ENCODE assay signal across 32 cellular contexts in genomic region chr2:109654316-109655050, GRCh38. TPM values are rescaled to one million over a fixed set of nuclear protein-coding genes. Genes with fewer than 3 reads are reported as not detected.
"Had no signal": no experiment of that assay in that cellular context is flagged by ENCODE, and none has a peak within 500 bp of the region (broad histone marks: within the 10 kb centered on the region; RNA-seq: fewer than 3 reads in every experiment).

No MANE protein-coding gene starts in this region.

- H3K27me3 ChIP-seq: ascending aorta, breast epithelium, cardiac muscle cell, colonic mucosa, foreskin keratinocyte, gastrocnemius medialis had no signal

- DNase-seq: activated CD4-positive, alpha-beta memory T cell treated with anti-CD3 and anti-CD28 coated beads for 36 hours; activated CD4-positive, alpha-beta T cell treated with anti-CD3 and anti-CD28 coated beads for 36 hours; activated CD4-positive, alpha-beta T cell treated with anti-CD3 and anti-CD28 coated beads, Interleukin-2, amount 10 ng/mL, durations not matched to agents 24 days and 14 days; activated CD4-positive, CD25-positive, alpha-beta regulatory T cell; activated CD4-positive, CD25-positive, alpha-beta regulatory T cell treated with anti-CD3 and anti-CD28 coated beads, Interleukin-2, amount 50 U/mL, for 72 hours; activated CD8-positive, alpha-beta memory T cell treated with anti-CD3 and anti-CD28 coated beads, Interleukin-2, amount 50 U/mL, for 48 hours; activated CD8-positive, alpha-beta T cell treated with anti-CD3 and anti-CD28 coated beads, Interleukin-2, amount 10 ng/mL, durations not matched to agents 7 days and 5 days; activated gamma-delta T cell; activated naive CD4-positive, alpha-beta T cell; activated naive CD4-positive, alpha-beta T cell treated with anti-CD3 and anti-CD28 coated beads, Interleukin-2, amount 10 ng/mL, durations not matched to agents 7 days and 5 days; activated naive CD8-positive, alpha-beta T cell treated with anti-CD3 and anti-CD28 coated beads, Interleukin-2, amount 10 ng/mL, durations not matched to agents 7 days and 5 days; activated T-cell treated with anti-CD3 and anti-CD28 coated beads for 4 hours; activated T-cell treated with anti-CD3 and anti-CD28 coated beads, Interleukin-2, amount 50 U/mL, for 24 hours; activated T-cell treated with anti-CD3 and anti-CD28 coated beads, Interleukin-2, amount 50 U/mL, for 72 hours; central memory CD4-positive, alpha-beta T cell; cerebellar nuclear complex; colonic mucosa; dorsolateral prefrontal cortex; effector memory CD4-positive, alpha-beta T cell; endodermal cell; foreskin keratinocyte; gastrocnemius medialis; T-helper 1 cell; T-helper 17 cell; T1000 had no signal

- H3K27ac ChIP-seq: ascending aorta, breast epithelium, cardiac muscle cell, colonic mucosa, dorsolateral prefrontal cortex, foreskin keratinocyte, gastrocnemius medialis had no signal

- H3K36me3 ChIP-seq: ascending aorta, breast epithelium, cardiac muscle cell, colonic mucosa, gastrocnemius medialis had no signal

- H3K9me3 ChIP-seq: ascending aorta, breast epithelium, colonic mucosa, gastrocnemius medialis had no signal

- H3K4me3 Mint-ChIP-seq: activated CD4-positive, alpha-beta memory T cell treated with anti-CD3 and anti-CD28 coated beads for 36 hours; activated CD4-positive, alpha-beta T cell treated with anti-CD3 and anti-CD28 coated beads for 36 hours; activated CD4-positive, alpha-beta T cell treated with anti-CD3 and anti-CD28 coated beads, Interleukin-2, amount 10 ng/mL, durations not matched to agents 24 days and 14 days; activated CD8-positive, alpha-beta T cell treated with anti-CD3 and anti-CD28 coated beads, Interleukin-2, amount 10 ng/mL, durations not matched to agents 7 days and 5 days; activated naive CD4-positive, alpha-beta T cell treated with anti-CD3 and anti-CD28 coated beads, Interleukin-2, amount 10 ng/mL, durations not matched to agents 7 days and 5 days; activated naive CD8-positive, alpha-beta T cell treated with anti-CD3 and anti-CD28 coated beads, Interleukin-2, amount 10 ng/mL, durations not matched to agents 7 days and 5 days; activated T-cell treated with anti-CD3 and anti-CD28 coated beads, Interleukin-2, amount 50 U/mL, for 24 hours; activated T-cell treated with anti-CD3 and anti-CD28 coated beads, Interleukin-2, amount 50 U/mL, for 72 hours; brain; dendritic cell treated with granulocyte-macrophage colony-stimulating factor and Interleukin-4, amounts not matched to agents 40 ng/mL and 50 ng/mL, for 4 days; endodermal cell; T-helper 17 cell; T-helper 2 cell treated with Interferon-gamma antibody and Interleukin-4, amounts not matched to agents 5 μg/mL and 100 μg/mL, for 36 hours had no signal

- H3K27ac Mint-ChIP-seq: activated CD4-positive, alpha-beta memory T cell treated with anti-CD3 and anti-CD28 coated beads for 36 hours; activated CD4-positive, alpha-beta T cell treated with anti-CD3 and anti-CD28 coated beads for 36 hours; activated CD4-positive, alpha-beta T cell treated with anti-CD3 and anti-CD28 coated beads, Interleukin-2, amount 10 ng/mL, durations not matched to agents 24 days and 14 days; activated CD8-positive, alpha-beta T cell treated with anti-CD3 and anti-CD28 coated beads, Interleukin-2, amount 10 ng/mL, durations not matched to agents 7 days and 5 days; activated naive CD4-positive, alpha-beta T cell treated with anti-CD3 and anti-CD28 coated beads, Interleukin-2, amount 10 ng/mL, durations not matched to agents 7 days and 5 days; activated naive CD4-positive, alpha-beta T cell treated with anti-CD3 and anti-CD28 coated beads, Interleukin-2, amount 50 U/mL, for 72 hours; activated naive CD8-positive, alpha-beta T cell treated with anti-CD3 and anti-CD28 coated beads, Interleukin-2, amount 10 ng/mL, durations not matched to agents 7 days and 5 days; activated T-cell treated with anti-CD3 and anti-CD28 coated beads, Interleukin-2, amount 50 U/mL, for 24 hours; activated T-cell treated with anti-CD3 and anti-CD28 coated beads, Interleukin-2, amount 50 U/mL, for 72 hours; brain; dendritic cell treated with granulocyte-macrophage colony-stimulating factor and Interleukin-4, amounts not matched to agents 40 ng/mL and 50 ng/mL, for 4 days; endodermal cell; T-helper 17 cell; T-helper 2 cell treated with Interferon-gamma antibody and Interleukin-4, amounts not matched to agents 5 μg/mL and 100 μg/mL, for 36 hours had no signal

- H3K4me1 ChIP-seq: ascending aorta, breast epithelium, colonic mucosa, foreskin keratinocyte, gastrocnemius medialis had no signal

- H3K4me3 ChIP-seq: ascending aorta, breast epithelium, cardiac muscle cell, colonic mucosa, dorsolateral prefrontal cortex, gastrocnemius medialis had no signal

- H3K36me3 Mint-ChIP-seq: activated CD4-positive, alpha-beta memory T cell treated with anti-CD3 and anti-CD28 coated beads for 36 hours; activated naive CD4-positive, alpha-beta T cell treated with anti-CD3 and anti-CD28 coated beads, Interleukin-2, amount 10 ng/mL, durations not matched to agents 7 days and 5 days; activated naive CD4-positive, alpha-beta T cell treated with anti-CD3 and anti-CD28 coated beads, Interleukin-2, amount 50 U/mL, for 72 hours; activated naive CD8-positive, alpha-beta T cell treated with anti-CD3 and anti-CD28 coated beads, Interleukin-2, amount 10 ng/mL, durations not matched to agents 7 days and 5 days; brain had no signal

- H3K4me1 Mint-ChIP-seq: activated CD4-positive, alpha-beta T cell treated with anti-CD3 and anti-CD28 coated beads for 36 hours; activated CD4-positive, alpha-beta T cell treated with anti-CD3 and anti-CD28 coated beads, Interleukin-2, amount 10 ng/mL, durations not matched to agents 24 days and 14 days; activated naive CD4-positive, alpha-beta T cell treated with anti-CD3 and anti-CD28 coated beads, Interleukin-2, amount 10 ng/mL, durations not matched to agents 7 days and 5 days; activated naive CD8-positive, alpha-beta T cell treated with anti-CD3 and anti-CD28 coated beads, Interleukin-2, amount 10 ng/mL, durations not matched to agents 7 days and 5 days; T-helper 17 cell had no signal

- H3K9me3 Mint-ChIP-seq: activated CD4-positive, alpha-beta memory T cell treated with anti-CD3 and anti-CD28 coated beads for 36 hours; activated CD4-positive, alpha-beta T cell treated with anti-CD3 and anti-CD28 coated beads, Interleukin-2, amount 10 ng/mL, durations not matched to agents 24 days and 14 days; activated naive CD4-positive, alpha-beta T cell treated with anti-CD3 and anti-CD28 coated beads, Interleukin-2, amount 10 ng/mL, durations not matched to agents 7 days and 5 days; activated naive CD4-positive, alpha-beta T cell treated with anti-CD3 and anti-CD28 coated beads, Interleukin-2, amount 50 U/mL, for 72 hours; activated naive CD8-positive, alpha-beta T cell treated with anti-CD3 and anti-CD28 coated beads, Interleukin-2, amount 10 ng/mL, durations not matched to agents 7 days and 5 days; activated T-cell treated with anti-CD3 and anti-CD28 coated beads, Interleukin-2, amount 50 U/mL, for 24 hours; activated T-cell treated with anti-CD3 and anti-CD28 coated beads, Interleukin-2, amount 50 U/mL, for 72 hours; dendritic cell treated with granulocyte-macrophage colony-stimulating factor and Interleukin-4, amounts not matched to agents 40 ng/mL and 50 ng/mL, for 4 days; endodermal cell; T-helper 2 cell treated with Interferon-gamma antibody and Interleukin-4, amounts not matched to agents 5 μg/mL and 100 μg/mL, for 36 hours had no signal

RNA-seq across cellular contexts. Expression of gene SOWAHC, which starts 40.3 kb away (rescaled TPM):
- total RNA-seq: activated CD8-positive, alpha-beta T cell treated with anti-CD3 and anti-CD28 coated beads, Interleukin-2, amount 10 ng/mL, durations not matched to agents 7 days and 5 days had no signal
